Comparison of ENCODE assay signal across 16 cellular contexts in genomic region chr4:73707269-73707875, GRCh38. TPM values are rescaled to one million over a fixed set of nuclear protein-coding genes. Genes with fewer than 3 reads are reported as not detected.
DNase-seq lines count a peak whose midpoint lies in the region; ATAC-seq, FAIRE-seq and TF ChIP-seq lines count a peak whose summit lies in the region.
"Had no signal": no experiment of that assay in that cellular context is flagged by ENCODE, and none has a peak within 500 bp of the region (broad histone marks: within the 10 kb centered on the region; RNA-seq: fewer than 3 reads in every experiment).

No MANE protein-coding gene starts in this region.

- H4K20me1 ChIP-seq in endothelial cell of umbilical vein (replicated peaks; ENCODE audit: control insufficient read depth, extremely low read depth, insufficient read depth, low read length): no peaks in the 10 kb centered on the region

- TF ChIP-seq CTCF in endothelial cell of umbilical vein (IDR thresholded peaks at IDR 0.05; ENCODE audit: extremely low read depth in 1 of 2, insufficient read depth in 1 of 2, low read depth in 1 of 2, low read length in 2 of 2): no peak

- POLR2A ChIA-PET in endothelial cell of umbilical vein (lab: Charles Lee): no interaction called here

- no peak overlapping the region for H3K4me2 ChIP-seq in endothelial cell of umbilical vein (ENCODE audit: insufficient read depth, low read length)

- intact Hi-C loops in endothelial cell of umbilical vein (cut with micrococcal nuclease): no loop called here

- dilution Hi-C loops in endothelial cell of umbilical vein (cut with MboI; ENCODE audit: extremely low pct_ligation_motif_present, low sequenced_read_pairs): no loop called here

- H3K79me2 ChIP-seq in endothelial cell of umbilical vein (ENCODE audit: control insufficient read depth, insufficient read depth, low read length): no peaks in the 10 kb centered on the region

- H3K9ac ChIP-seq in endothelial cell of umbilical vein (replicated peaks; ENCODE audit: extremely low read depth, insufficient read depth, low read length): no peak overlapping the region

- H3K27me3 ChIP-seq in endothelial cell of umbilical vein (ENCODE audit: control insufficient read depth in 2 of 2, insufficient read depth in 2 of 2, low read length in 2 of 2): no peaks in the 10 kb centered on the region
- H3K27me3 ChIP-seq: adrenal gland had no signal

- TF ChIP-seq POLR2A in endothelial cell of umbilical vein (IDR thresholded peaks at IDR 0.05; ENCODE audit: low read depth, low read length): no peak

- H3K9me3 ChIP-seq in endothelial cell of umbilical vein (replicated peaks; ENCODE audit: control insufficient read depth, insufficient read depth, low read length): no peaks in the 10 kb centered on the region
- H3K9me3 ChIP-seq: adrenal gland had no signal

- no TSS peak for BruUV-seq in endothelial cell of umbilical vein (replicated peaks; lab: Mats Ljungman, UMichigan)

- no peak for ATAC-seq in GM21423 (IDR thresholded peaks at IDR 0.05; ENCODE audit: unreplicated experiment)
- ATAC-seq: effector memory CD8-positive, alpha-beta T cell; T-helper 17 cell had no signal

- FAIRE-seq in RCC 7860 (lab: Jason Lieb, UNC) (no peak), endothelial cell of umbilical vein (lab: Jason Lieb, UNC) (no peak)

- CTCF ChIA-PET in endothelial cell of umbilical vein (lab: Charles Lee): interaction anchor here (0.8 to 2.2 kb wide), 8 partner anchors 9 to 53 kb away, joined by 3 to 12 read pairs (median 6); no protein-coding TSS in a partner anchor

- H3K36me3 ChIP-seq in endothelial cell of umbilical vein (ENCODE audit: control insufficient read depth in 2 of 2, extremely low read depth in 1 of 2, insufficient read depth in 2 of 2, low read length in 2 of 2): no peaks in the 10 kb centered on the region
- H3K36me3 ChIP-seq: adrenal gland had no signal

- H3K4me1 ChIP-seq in endothelial cell of umbilical vein (ENCODE audit: control insufficient read depth, extremely low read depth, insufficient read depth, low read length): peaks cover 64% of the 10 kb centered on the region

- no peaks in the 10 kb centered on the region for H3K9me1 ChIP-seq in endothelial cell of umbilical vein (replicated peaks; ENCODE audit: control insufficient read depth, extremely low read depth, insufficient read depth, low read length)

- H2AFZ ChIP-seq in endothelial cell of umbilical vein (ENCODE audit: low read depth, low read length): no peak overlapping the region

- peak overlapping the region; percentile 74 for H3K27ac ChIP-seq in endothelial cell of umbilical vein (ENCODE audit: insufficient read depth, low read depth, low read length)
- H3K27ac ChIP-seq: adrenal gland had no signal

- peak; percentile 4 for DNase-seq in NK-92 treated with Interleukin-12 subunit alpha and Interleukin-12 subunit beta, amount 100 ng/mL, for 24 hours (lab: John Stamatoyannopoulos, UW)
- DNase-seq in NK-92 (lab: John Stamatoyannopoulos, UW; ENCODE audit: unreplicated experiment): no peak
- peak; percentile 14 for DNase-seq in RCC 7860 (ENCODE audit: low spot score)
- no peak for DNase-seq in endothelial cell of umbilical vein (ENCODE audit: low read depth, low spot score)
- no peak for DNase-seq in stimulated activated CD4-positive, alpha-beta T cell treated with anti-CD3 and anti-CD28 coated beads, Interleukin-1b, Interleukin-23, amount 100 ng/mL, for 48 hours
- DNase-seq in NCI-H2196 treated with DMSO at 0.1 percent for 48 hours (lab: John Stamatoyannopoulos, UW; ENCODE audit: unreplicated experiment): no peak
- no peak for DNase-seq in NCI-H1930 (lab: John Stamatoyannopoulos, UW)
- DNase-seq: 8988T; effector memory CD8-positive, alpha-beta T cell; hippocampal formation; NCI-H2107; occipital lobe; T-helper 17 cell had no signal

- H3K4me3 ChIP-seq in endothelial cell of umbilical vein (replicated peaks in 1 of 3; ENCODE audit: insufficient read depth in 1 of 3, low read depth in 1 of 3, low read length in 3 of 3): no peak overlapping the region
- H3K4me3 ChIP-seq: adrenal gland had no signal

TF ChIP-seq in endothelial cell of umbilical vein, 7 proteins besides CTCF, POLR2A, EP300 and RAD21:
- TF ChIP-seq FOS (IDR thresholded peaks at IDR 0.05; ENCODE audit: borderline replicate concordance, insufficient read depth, low read length) (no peak), POLR2AphosphoS5 (IDR thresholded peaks at IDR 0.05; ENCODE audit: insufficient read depth, low read depth, low read length) (no peak), EZH2 (IDR thresholded peaks at IDR 0.05; ENCODE audit: borderline replicate concordance, low read depth, low read length, severe bottlenecking) (no peak), MYC (IDR thresholded peaks at IDR 0.05; ENCODE audit: low read depth, low read length) (no peak), GATA2 (IDR thresholded peaks at IDR 0.05; ENCODE audit: insufficient read depth, insufficient read length, low read depth, low read length) (no peak), JUN (IDR thresholded peaks at IDR 0.05; ENCODE audit: borderline replicate concordance, insufficient read depth, insufficient read length, low read depth) (no peak), MAX (IDR thresholded peaks at IDR 0.05; ENCODE audit: insufficient read depth, insufficient read length) (no peak)

RNA-seq across cellular contexts. Expression of gene CXCL8, which starts 33.0 kb away (rescaled TPM):
- total RNA-seq in endothelial cell of umbilical vein: 5.2 and 12.6 TPM in 2 replicates
- polyA plus RNA-seq in endothelial cell of umbilical vein: 3.4 and 6.4 TPM in 2 replicates
- 13.7 and 15.1 TPM in 2 replicates for polyA plus RNA-seq in endothelial cell of umbilical vein (2011; cell fraction: cytosol; rRNA removed)
- 15.6 and 21.3 TPM in 2 replicates for polyA plus RNA-seq in endothelial cell of umbilical vein (2011; cell fraction: nucleus; rRNA removed)
- 35.7 and 56.4 TPM in 2 replicates for polyA plus RNA-seq in endothelial cell of umbilical vein (2012)
- 18.1 and 19.6 TPM in 2 replicates for polyA minus RNA-seq in endothelial cell of umbilical vein
- 6.1 TPM for polyA minus RNA-seq in endothelial cell of umbilical vein (2011; cell fraction: cytosol; rRNA and poly(A)+ RNA removed)
- 14.4 and 30.7 TPM in 2 replicates for polyA minus RNA-seq in endothelial cell of umbilical vein (2011; cell fraction: nucleus; rRNA and poly(A)+ RNA removed)
- total RNA-seq: Right ventricle myocardium inferior had no signal

Comparison
In these comparisons a context has a peak if more than half of its experiments do, and no peak if none do; other contexts are left out.
1. DNase-seq: peak in NK-92 treated with Interleukin-12 subunit alpha and Interleukin-12 subunit beta, amount 100 ng/mL, for 24 hours (single experiment) and RCC 7860 (single experiment); none in NK-92 (single experiment), endothelial cell of umbilical vein (single experiment), stimulated activated CD4-positive, alpha-beta T cell treated with anti-CD3 and anti-CD28 coated beads, Interleukin-1b, Interleukin-23, amount 100 ng/mL, for 48 hours (single experiment), NCI-H2196 treated with DMSO at 0.1 percent for 48 hours (single experiment) and NCI-H1930 (0 of 2).